ENCODE assay signal across 9 cellular contexts in the genomic region with DNA sequence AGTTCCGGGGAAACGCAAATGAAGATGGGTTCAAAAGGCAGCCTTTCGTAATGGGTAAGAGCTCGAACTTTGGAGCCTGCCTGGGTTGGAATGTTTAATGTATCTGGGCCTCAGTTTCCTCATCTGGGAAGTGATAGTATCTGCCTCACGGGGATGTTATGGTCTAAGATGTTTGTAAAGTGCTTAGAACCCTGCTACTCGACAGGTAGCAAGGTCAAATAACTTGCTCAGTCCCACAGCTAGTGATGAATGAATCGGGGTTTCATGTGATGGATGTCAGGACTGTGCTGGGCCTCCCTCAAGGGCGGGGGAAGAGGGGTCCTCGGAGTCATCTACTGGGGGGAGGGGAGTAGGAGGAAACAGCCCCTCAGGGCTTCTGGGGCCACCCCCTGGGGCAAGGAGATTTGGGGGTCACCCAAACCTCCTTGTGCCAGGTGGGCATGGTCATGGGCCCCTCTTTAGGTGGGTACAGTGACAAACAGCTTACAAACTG. TPM values are rescaled to one million over a fixed set of nuclear protein-coding genes. Genes with fewer than 3 reads are reported as not detected.
DNase-seq lines count a peak whose midpoint lies in the region; ATAC-seq and TF ChIP-seq lines count a peak whose summit lies in the region.
"Had no signal": no experiment of that assay in that cellular context is flagged by ENCODE, and none has a peak within 500 bp of the region (broad histone marks: within the 10 kb centered on the region; RNA-seq: fewer than 3 reads in every experiment).

No MANE protein-coding gene starts in this region.

- POLR2A ChIA-PET in activated CD8-positive, alpha-beta T cell treated with anti-CD3 and anti-CD28 coated beads for 36 hours (lab: Charles Lee): interaction anchor here (0.6 to 5.0 kb wide), 8 partner anchors 12 to 111 kb away, joined by 3 to 35 read pairs (median 4); a partner anchor contains a TSS

- H3K27me3 ChIP-seq in HL-60 (ENCODE audit: insufficient read depth, poor library complexity, severe bottlenecking) (no peaks in the 10 kb centered on the region), iPS DF 6.9 (ENCODE audit: control insufficient read depth, insufficient read depth, low read length) (no peaks in the 10 kb centered on the region)

- H3K27ac ChIP-seq in HL-60 (replicated peaks) (peak overlapping the region; percentile 76), iPS DF 6.9 (ENCODE audit: low read length) (no peak overlapping the region)

- H3K27me3 Mint-ChIP-seq in activated CD8-positive, alpha-beta T cell treated with anti-CD3 and anti-CD28 coated beads for 36 hours: no peaks in the 10 kb centered on the region

- H3K4me1 Mint-ChIP-seq in activated CD8-positive, alpha-beta T cell treated with anti-CD3 and anti-CD28 coated beads for 36 hours (ENCODE audit: low read depth): peaks cover 51% of the 10 kb centered on the region
- H3K4me1 Mint-ChIP-seq in stimulated activated effector memory CD8-positive, alpha-beta T cell treated with anti-CD3 and anti-CD28 coated beads, Interleukin-12 subunit alpha, Interleukin-12 subunit beta, amount 100 ng/mL, for 72 hours: peaks cover 59% of the 10 kb centered on the region

- intact Hi-C loops in activated CD8-positive, alpha-beta T cell treated with anti-CD3 and anti-CD28 coated beads for 36 hours (cut with micrococcal nuclease): loop anchor here (10.0 kb wide), 1 partner anchor 73 kb away; no protein-coding TSS in a partner anchor

- CTCF ChIA-PET in activated CD8-positive, alpha-beta T cell treated with anti-CD3 and anti-CD28 coated beads for 36 hours (lab: Charles Lee): interaction anchor here (1.1 to 16.3 kb wide), 11 partner anchors 8 to 694 kb away, joined by 3 to 284 read pairs (median 4); a partner anchor contains a TSS

- H3K9me3 ChIP-seq in iPS DF 6.9 (ENCODE audit: control insufficient read depth, insufficient read depth, low read length): no peaks in the 10 kb centered on the region

- H3K4me1 ChIP-seq in iPS DF 6.9 (ENCODE audit: control insufficient read depth, insufficient read depth, low read length): 0 out of 2 replicates have a peak, but pooled peaks cover 2% of the 10 kb centered on the region

- no CpG with 5 or more reads among the region's 9 CpGs for WGBS in iPS DF 6.9 (ENCODE audit: insufficient coverage, insufficient read length)

- peak overlapping the region; percentile 84 for H3K4me3 Mint-ChIP-seq in activated CD8-positive, alpha-beta T cell treated with anti-CD3 and anti-CD28 coated beads for 36 hours
- peak overlapping the region; percentile 69 for H3K4me3 Mint-ChIP-seq in stimulated activated effector memory CD8-positive, alpha-beta T cell treated with anti-CD3 and anti-CD28 coated beads, Interleukin-12 subunit alpha, Interleukin-12 subunit beta, amount 100 ng/mL, for 72 hours

- H3K4me3 ChIP-seq in HL-60 (replicated peaks; ENCODE audit: insufficient read depth, low read length) (peak overlapping the region; percentile 89), iPS DF 6.9 (ENCODE audit: low read length) (peak overlapping the region; percentile 34)

- no peaks in the 10 kb centered on the region for H3K36me3 ChIP-seq in iPS DF 6.9 (ENCODE audit: control insufficient read depth, insufficient read depth, low read length)

- peaks cover 32% of the 10 kb centered on the region for H3K36me3 Mint-ChIP-seq in activated CD8-positive, alpha-beta T cell treated with anti-CD3 and anti-CD28 coated beads for 36 hours (ENCODE audit: low read depth)
- H3K36me3 Mint-ChIP-seq in stimulated activated effector memory CD8-positive, alpha-beta T cell treated with anti-CD3 and anti-CD28 coated beads, Interleukin-12 subunit alpha, Interleukin-12 subunit beta, amount 100 ng/mL, for 72 hours: peaks cover 38% of the 10 kb centered on the region

- H3K27ac Mint-ChIP-seq in activated CD8-positive, alpha-beta T cell treated with anti-CD3 and anti-CD28 coated beads for 36 hours: peak overlapping the region; percentile 88
- peak overlapping the region; percentile 82 for H3K27ac Mint-ChIP-seq in stimulated activated effector memory CD8-positive, alpha-beta T cell treated with anti-CD3 and anti-CD28 coated beads, Interleukin-12 subunit alpha, Interleukin-12 subunit beta, amount 100 ng/mL, for 72 hours

- no peak for DNase-seq in HL-60 (ENCODE audit: low read depth in 1 of 2, low spot score in 1 of 2)
- DNase-seq in activated CD8-positive, alpha-beta T cell treated with anti-CD3 and anti-CD28 coated beads for 36 hours: peak; percentile 40
- DNase-seq in iPS DF 6.9 (ENCODE audit: low read depth, low spot score): no peak
- no peak for DNase-seq in stimulated activated effector memory CD8-positive, alpha-beta T cell treated with anti-CD3 and anti-CD28 coated beads, Interleukin-12 subunit alpha, Interleukin-12 subunit beta, amount 100 ng/mL, for 72 hours (ENCODE audit: low spot score in 2 of 2)
- DNase-seq in ecto neural progenitor cell (ENCODE audit: low spot score): no peak
- no peak for DNase-seq in globus pallidus (ENCODE audit: low spot score)

- H3K9me3 Mint-ChIP-seq in activated CD8-positive, alpha-beta T cell treated with anti-CD3 and anti-CD28 coated beads for 36 hours: peaks cover 3% of the 10 kb centered on the region
- peaks cover 4% of the 10 kb centered on the region for H3K9me3 Mint-ChIP-seq in stimulated activated effector memory CD8-positive, alpha-beta T cell treated with anti-CD3 and anti-CD28 coated beads, Interleukin-12 subunit alpha, Interleukin-12 subunit beta, amount 100 ng/mL, for 72 hours

- ATAC-seq in activated CD8-positive, alpha-beta T cell treated with anti-CD3 and anti-CD28 coated beads for 36 hours: no peak
- no peak for ATAC-seq in stimulated activated effector memory CD8-positive, alpha-beta T cell treated with anti-CD3 and anti-CD28 coated beads, Interleukin-12 subunit alpha, Interleukin-12 subunit beta, amount 100 ng/mL, for 72 hours
- ATAC-seq in HG02884 (IDR thresholded peaks at IDR 0.05; ENCODE audit: unreplicated experiment): no peak
- ATAC-seq in GM18502 (IDR thresholded peaks at IDR 0.05; ENCODE audit: poor library complexity, unreplicated experiment): no peak

- no peak for TF ChIP-seq CTCF in HL-60 (IDR thresholded peaks at IDR 0.05; ENCODE audit: insufficient read depth, low read length)
- TF ChIP-seq CTCF in activated CD8-positive, alpha-beta T cell treated with anti-CD3 and anti-CD28 coated beads for 36 hours (IDR thresholded peaks at IDR 0.05): no peak

RNA-seq across cellular contexts. Expression of a gene that starts 0.7 kb away (rescaled TPM):
- total RNA-seq in activated CD8-positive, alpha-beta T cell treated with anti-CD3 and anti-CD28 coated beads for 36 hours: 10 to 100 TPM; 41.0 to 42.7 TPM

RNA-seq across cellular contexts. Expression of a gene that starts 15.6 kb away (rescaled TPM):
- total RNA-seq in activated CD8-positive, alpha-beta T cell treated with anti-CD3 and anti-CD28 coated beads for 36 hours: not detected
- total RNA-seq: T-helper 1 cell treated with Interleukin-12 subunit alpha and Interleukin-12 subunit beta and Interleukin-4 antibody, amounts not matched to agents 30 ng/mL and 1 ng/mL, for 36 hours had no signal

RNA-seq across cellular contexts. Expression of a gene that starts 28.9 kb away (rescaled TPM):
- 100 to 1,000 TPM; 161 to 171 TPM for total RNA-seq in activated CD8-positive, alpha-beta T cell treated with anti-CD3 and anti-CD28 coated beads for 36 hours

RNA-seq across cellular contexts. Expression of a gene that starts 46.0 kb away (rescaled TPM):
- total RNA-seq in activated CD8-positive, alpha-beta T cell treated with anti-CD3 and anti-CD28 coated beads for 36 hours: 10 to 100 TPM; 11.5 to 13.2 TPM
